Comparison of ENCODE assay signal across 10 cellular contexts in the genomic region with DNA sequence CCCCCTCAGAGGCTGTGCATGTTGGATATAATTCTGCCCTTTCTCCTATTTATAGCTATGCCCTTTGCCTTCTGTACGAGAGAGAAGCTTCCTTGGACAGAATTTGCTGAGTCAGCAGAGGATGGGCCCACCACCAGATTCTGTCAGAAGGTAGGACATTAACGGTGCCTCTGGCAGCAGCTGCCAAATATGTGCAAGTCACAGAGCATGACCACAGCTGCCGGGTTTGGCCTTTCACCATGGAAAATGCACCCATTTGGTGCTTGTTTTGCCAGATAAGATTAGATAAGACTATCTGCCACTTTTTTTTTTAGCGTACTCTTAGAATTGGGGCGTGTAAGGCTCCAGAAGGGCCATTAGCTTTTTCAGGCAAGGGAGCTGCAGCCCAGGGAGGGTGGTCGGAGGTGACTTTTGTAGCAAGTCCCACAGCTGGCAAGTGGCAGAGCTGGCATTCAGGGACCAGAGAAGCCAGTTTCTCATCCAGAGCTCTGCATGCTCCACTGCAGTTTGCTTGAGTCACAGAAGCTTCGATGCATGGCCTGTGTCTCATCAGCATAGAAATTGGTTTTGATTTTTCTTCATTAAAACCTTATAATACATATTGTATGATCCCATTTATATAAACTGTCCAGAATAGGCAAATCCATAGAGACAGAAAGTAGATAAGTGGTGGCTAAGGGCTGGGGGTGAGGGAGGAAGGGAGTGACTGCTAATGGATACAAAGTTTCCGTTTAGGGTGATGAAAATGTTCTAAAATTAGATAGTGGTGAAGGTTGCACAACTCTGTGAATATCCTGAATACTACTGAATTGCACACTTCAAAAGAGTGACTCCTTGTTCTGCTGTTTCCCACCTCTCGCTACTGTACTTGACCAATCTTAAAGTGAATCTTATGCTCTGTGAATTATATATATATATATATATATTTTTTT. TPM values are rescaled to one million over a fixed set of nuclear protein-coding genes. Genes with fewer than 3 reads are reported as not detected.
A peak's percentile ranks its signal among the peaks of the same experiment; 100 is the strongest.
DNase-seq lines count a peak whose midpoint lies in the region; ATAC-seq and TF ChIP-seq lines count a peak whose summit lies in the region.
"Had no signal": no experiment of that assay in that cellular context is flagged by ENCODE, and none has a peak within 500 bp of the region (broad histone marks: within the 10 kb centered on the region; RNA-seq: fewer than 3 reads in every experiment).

No MANE protein-coding gene starts in this region.

- H3K79me2 ChIP-seq in PC-9 (ENCODE audit: low read depth): no peaks in the 10 kb centered on the region

- BruUV-seq in PC-9 (replicated peaks; lab: Mats Ljungman, UMichigan): no TSS peak

- ATAC-seq in gastrocnemius medialis (peak; percentile 93 to 98), HG03354 (IDR thresholded peaks at IDR 0.05; ENCODE audit: poor library complexity, severe bottlenecking, unreplicated experiment) (no peak)

- no peaks in the 10 kb centered on the region for H3K27me3 ChIP-seq in PC-9 (ENCODE audit: insufficient read depth, low read depth)
- no peaks in the 10 kb centered on the region for H3K27me3 ChIP-seq in gastrocnemius medialis

- in situ Hi-C loops in gastrocnemius medialis (cut with MboI; ENCODE audit: low sequenced_read_pairs in 4 of 4): loop anchor here in 1 of 4 donors (10.0 kb wide), 1 partner anchor 76 kb away; no protein-coding TSS in a partner anchor

- H4K20me1 ChIP-seq in PC-9 (ENCODE audit: insufficient read depth): no peaks in the 10 kb centered on the region

- H3K4me1 ChIP-seq in PC-9 (replicated peaks; ENCODE audit: insufficient read depth): peaks cover 51% of the 10 kb centered on the region
- peaks cover 14 to 22% of the 10 kb centered on the region in 2 donors for H3K4me1 ChIP-seq in gastrocnemius medialis

- peak; percentile 63 for DNase-seq in HCEC 1CT
- DNase-seq in PC-9: no peak
- peak; percentile 85 for DNase-seq in fibroblast of pulmonary artery (ENCODE audit: low read depth)
- DNase-seq in gastrocnemius medialis: peak in 1 of 2 donors; percentile 49
- DNase-seq in NCI-H1048 (lab: John Stamatoyannopoulos, UW): no peak
- DNase-seq in midbrain (lab: John Stamatoyannopoulos, UW): no peak
- DNase-seq in posterior vena cava (ENCODE audit: low spot score): no peak
- DNase-seq: SHP77 treated with DMSO at 0.1 percent for 48 hours had no signal

- H3K9me3 ChIP-seq in PC-9 (ENCODE audit: insufficient read depth, low read depth) (no peaks in the 10 kb centered on the region), gastrocnemius medialis (no peaks in the 10 kb centered on the region)

- H3K9me2 ChIP-seq in PC-9 (ENCODE audit: insufficient read depth): no peaks in the 10 kb centered on the region

- no peak overlapping the region for H2AFZ ChIP-seq in PC-9

- H3K36me3 ChIP-seq in PC-9 (ENCODE audit: low read depth): no peaks in the 10 kb centered on the region
- H3K36me3 ChIP-seq in gastrocnemius medialis: no peaks in the 10 kb centered on the region

- intact Hi-C loops in PC-9 (cut with micrococcal nuclease; ENCODE audit: unreplicated experiment) (no loop called here), gastrocnemius medialis (cut with DNase I; ENCODE audit: low total_unique reads) (no loop called here), posterior vena cava (cut with DNase I) (no loop called here)

- POLR2A ChIA-PET in PC-9 (lab: Charles Lee; ENCODE audit: unreplicated experiment): no interaction called here

- TF ChIP-seq CTCF in PC-9 (conservative IDR thresholded peaks at IDR 0.05): no peak
- no peak for TF ChIP-seq CTCF in fibroblast of pulmonary artery (IDR thresholded peaks at IDR 0.05; ENCODE audit: low read length, missing control alignments)
- no peak for TF ChIP-seq CTCF in gastrocnemius medialis (IDR thresholded peaks at IDR 0.05 in 4 of 5, conservative IDR thresholded peaks at IDR 0.05 in 1 of 5)

- H3K4me2 ChIP-seq in PC-9: peak overlapping the region; percentile 35

- no peak for TF ChIP-seq POLR2A in gastrocnemius medialis (IDR thresholded peaks at IDR 0.05)

- H3K4me3 ChIP-seq in PC-9 (no peak overlapping the region), fibroblast of pulmonary artery (replicated peaks; ENCODE audit: low read depth, low read length) (no peak overlapping the region), gastrocnemius medialis (no peak overlapping the region)
- H3K4me3 ChIP-seq: skin epidermis had no signal

- peaks cover 44% of the 10 kb centered on the region for H3F3A ChIP-seq in PC-9 (ENCODE audit: insufficient read depth, low read depth)

- CTCF ChIA-PET in PC-9 (lab: Charles Lee): interaction anchor here (0.7 kb wide), 1 partner anchor 9 kb away, joined by 3 read pairs; no protein-coding TSS in a partner anchor

- H3K27ac ChIP-seq in PC-9: no peak overlapping the region
- H3K27ac ChIP-seq in gastrocnemius medialis: peak overlapping the region; percentile 61 to 73 (median 66)
- H3K27ac ChIP-seq: skin epidermis had no signal

RNA-seq across cellular contexts. Expression of a gene that starts 15.8 kb away (rescaled TPM):
- total RNA-seq in PC-9 (2021) (0.17 and 0.80 TPM in 2 replicates), gastrocnemius medialis (under 1 TPM; 0.20 to 0.25 (median 0.22) TPM), posterior vena cava (under 1 TPM; 0.24 to 0.28 TPM)

RNA-seq across cellular contexts. Expression of a gene that starts 44.0 kb away (rescaled TPM):
- total RNA-seq in PC-9 (2021): 69.1 and 80.2 TPM in 2 replicates
- total RNA-seq in gastrocnemius medialis: 100 to 1,000 TPM; 215 to 315 (median 238) TPM
- 10 to 100 TPM; 73.5 to 82.1 TPM for total RNA-seq in posterior vena cava

RNA-seq across cellular contexts. Expression of a gene that starts 44.8 kb away (rescaled TPM):
- total RNA-seq in PC-9 (2021) (77.1 and 117 TPM in 2 replicates), gastrocnemius medialis (100 to 1,000 TPM; 119 to 166 (median 145) TPM), posterior vena cava (10 to 100 TPM; 42.5 to 54.0 TPM)

Comparison
In these comparisons a context has a peak if more than half of its experiments do, and no peak if none do; other contexts are left out.
1. DNase-seq: peak in HCEC 1CT (single experiment) and fibroblast of pulmonary artery (single experiment); none in PC-9 (0 of 2), NCI-H1048 (single experiment), midbrain (single experiment) and posterior vena cava (single experiment).